In the genomic region with DNA sequence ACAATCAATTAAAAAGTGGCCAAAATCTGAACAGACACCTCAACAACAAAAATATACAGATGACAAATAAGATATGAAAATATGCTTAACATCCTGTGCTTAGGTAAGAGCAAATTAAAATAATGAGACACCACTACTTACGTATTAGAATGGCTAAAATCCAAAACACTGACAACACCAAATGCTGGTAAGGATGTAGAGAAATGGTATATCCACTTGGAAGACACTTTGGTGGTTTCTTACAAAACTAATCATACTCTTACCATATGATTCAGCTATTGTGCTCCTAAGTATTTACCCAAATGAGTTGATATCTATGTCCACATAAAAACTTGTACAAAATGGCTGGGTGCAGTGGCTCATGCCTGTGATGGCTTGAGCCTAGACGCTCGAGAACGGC, we compare ENCODE assay signal across 28 cellular contexts.
"Had no signal": no experiment of that assay in that cellular context is flagged by ENCODE, and none has a peak within 500 bp of the region (broad histone marks: within the 10 kb centered on the region; RNA-seq: fewer than 3 reads in every experiment).

No MANE protein-coding gene starts in this region.

- H3K36me3 ChIP-seq: colonic mucosa, esophagus muscularis mucosa, esophagus squamous epithelium, gastrocnemius medialis, gastroesophageal sphincter, heart left ventricle, heart right ventricle had no signal

- H3K27me3 ChIP-seq: colonic mucosa, dorsolateral prefrontal cortex, esophagus muscularis mucosa, foreskin keratinocyte, gastrocnemius medialis, gastroesophageal sphincter, heart left ventricle, heart right ventricle had no signal

- ATAC-seq: effector memory CD8-positive, alpha-beta T cell; esophagus mucosa; foreskin keratinocyte; gastrocnemius medialis; gastroesophageal sphincter; heart left ventricle; heart right ventricle had no signal

- H3K4me3 ChIP-seq: colonic mucosa, coronary artery, dorsolateral prefrontal cortex, esophagus muscularis mucosa, esophagus squamous epithelium, gastrocnemius medialis, gastroesophageal sphincter, heart left ventricle, heart right ventricle had no signal

- H3K27ac ChIP-seq: colonic mucosa, coronary artery, dorsolateral prefrontal cortex, epithelial cell of prostate, esophagus muscularis mucosa, esophagus squamous epithelium, foreskin keratinocyte, gastrocnemius medialis, gastroesophageal sphincter, heart left ventricle, heart right ventricle had no signal

- FAIRE-seq: colon, endometrium, endothelial cell of umbilical vein, frontal cortex had no signal

- H3K9me3 ChIP-seq: colonic mucosa, esophagus muscularis mucosa, esophagus squamous epithelium, gastrocnemius medialis, gastroesophageal sphincter had no signal

- H3K4me1 ChIP-seq: colonic mucosa, esophagus muscularis mucosa, esophagus squamous epithelium, foreskin keratinocyte, gastrocnemius medialis, gastroesophageal sphincter, heart left ventricle, heart right ventricle had no signal

- DNase-seq: colonic mucosa; cortex of kidney; dermis blood vessel endothelial cell; dorsolateral prefrontal cortex; effector CD4-positive, alpha-beta T cell; effector CD8-positive, alpha-beta T cell; effector memory CD4-positive, alpha-beta T cell; effector memory CD8-positive, alpha-beta T cell; endodermal cell; erythroblast; esophagus squamous epithelium; foreskin fibroblast; foreskin keratinocyte; foreskin melanocyte; gastrocnemius medialis; glutamatergic neuron; head of caudate nucleus; heart left ventricle; heart right ventricle had no signal
